ENCODE assay signal across 23 cellular contexts in the genomic region with DNA sequence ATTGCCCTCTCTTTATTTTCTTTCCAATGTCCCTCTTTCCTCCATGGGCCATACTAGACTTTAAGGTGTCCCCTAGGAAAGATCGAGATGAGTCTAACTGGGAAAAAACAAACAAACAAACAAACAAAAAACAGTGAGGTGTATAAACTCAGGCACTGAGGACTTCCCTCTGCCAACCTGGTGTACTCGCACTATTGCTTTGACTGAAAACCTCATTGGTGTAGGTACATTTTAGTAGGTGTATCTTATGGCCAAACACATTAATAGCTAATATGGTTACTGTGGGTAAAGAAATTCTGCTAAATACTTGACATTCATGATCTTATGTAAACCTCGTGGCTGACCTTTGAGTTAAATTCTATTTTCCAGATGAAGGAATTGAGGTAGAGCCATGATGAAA.
A peak's percentile ranks its signal among the peaks of the same experiment; 100 is the strongest.
DNase-seq lines count a peak whose midpoint lies in the region; ATAC-seq, FAIRE-seq and TF ChIP-seq lines count a peak whose summit lies in the region.
"Had no signal": no experiment of that assay in that cellular context is flagged by ENCODE, and none has a peak within 500 bp of the region (broad histone marks: within the 10 kb centered on the region; RNA-seq: fewer than 3 reads in every experiment).

No MANE protein-coding gene starts in this region.

- SMC1A ChIA-PET in GM12878 (lab: Charles Lee; ENCODE audit: uncharacterized antibody, unreplicated experiment) = no interaction called here

- H3K4me1 ChIP-seq in BLaER1 = peaks cover 26% of the 10 kb centered on the region
- H3K4me1 ChIP-seq in IMR-90 (ENCODE audit: control insufficient read depth, insufficient read depth, low read length) = peaks cover 11% of the 10 kb centered on the region
- H3K4me1 ChIP-seq in GM12878 (ENCODE audit: control insufficient read depth, insufficient read depth, low read length) = peaks cover 3% of the 10 kb centered on the region; the same call in 1 of the 2 replicates
- peaks cover 0 to 94% (median 73%) of the 10 kb centered on the region in 4 donors for H3K4me1 ChIP-seq in sigmoid colon
- H3K4me1 ChIP-seq: left lung, prostate gland, upper lobe of right lung had no signal

- peak overlapping the region; percentile 14 for H2BK5ac ChIP-seq in IMR-90 (ENCODE audit: low read depth, low read length, poor library complexity, severe bottlenecking)

- H3K9ac ChIP-seq in BLaER1 (no peak overlapping the region), IMR-90 (ENCODE audit: low read depth, low read length) (no peak overlapping the region), GM12878 (ENCODE audit: control insufficient read depth, insufficient read depth, low read length) (no peak overlapping the region)

- no TSS peak for BruUV-seq in IMR-90 (replicated peaks; lab: Mats Ljungman, UMichigan)
- BruUV-seq in GM12878 (replicated peaks; lab: Mats Ljungman, UMichigan) = no TSS peak

- 0 out of 2 replicates have a peak, but pooled peaks cover 7% of the 10 kb centered on the region for H3K9me1 ChIP-seq in IMR-90 (ENCODE audit: insufficient read depth, low read length)

- H2AFZ ChIP-seq in IMR-90 (replicated peaks; ENCODE audit: low read length, poor library complexity) = no peak overlapping the region
- no peak overlapping the region for H2AFZ ChIP-seq in GM12878 (ENCODE audit: control insufficient read depth, low read depth, low read length)

- H3K4ac ChIP-seq in IMR-90 (ENCODE audit: low read depth, low read length) = no peak overlapping the region

- DNase-seq in IMR-90 (no peak), GM12878 (ENCODE audit: low read depth, low spot score) (no peak), sigmoid colon (no peak), LoVo (ENCODE audit: low spot score) (no peak)
- DNase-seq: activated CD8-positive, alpha-beta memory T cell treated with anti-CD3 and anti-CD28 coated beads, Interleukin-2, amount 10 ng/mL, durations not matched to agents 7 days and 5 days; activated naive CD4-positive, alpha-beta T cell treated with anti-CD3 and anti-CD28 coated beads, Interleukin-2, amount 50 U/mL, for 16 hours; COR-L47; DMS79 treated with DMSO at 0.1 percent for 48 hours; left lung; NCI-H1092 treated with DMSO at 0.1 percent for 48 hours; NCI-H187 treated with DMSO at 0.1 percent for 48 hours; NCI-H524; NK-92 treated with Interleukin-12 subunit alpha and Interleukin-12 subunit beta, amount 100 ng/mL, for 24 hours; PC-3; T-helper 2 cell; upper lobe of right lung had no signal

- H3K18ac ChIP-seq in IMR-90 (ENCODE audit: low read depth, low read length) = peak overlapping the region; percentile 91

- TF ChIP-seq POLR2A in IMR-90 (IDR thresholded peaks at IDR 0.05; ENCODE audit: low read depth, low read length) = no peak
- TF ChIP-seq POLR2A in GM12878 (IDR thresholded peaks at IDR 0.05; ENCODE audit: low read depth, low read length) = no peak
- no peak for TF ChIP-seq POLR2A in sigmoid colon (IDR thresholded peaks at IDR 0.05)

- TF ChIP-seq CTCF in IMR-90 (conservative IDR thresholded peaks at IDR 0.05; ENCODE audit: low read depth, low read length) = no peak
- TF ChIP-seq CTCF in GM12878 (IDR thresholded peaks at IDR 0.05 in 2 of 3, conservative IDR thresholded peaks at IDR 0.05 in 1 of 3; ENCODE audit: control insufficient read depth in 2 of 3, extremely low read depth in 1 of 3, insufficient read depth in 1 of 3, low read depth in 3 of 3, low read length in 3 of 3) = no peak
- TF ChIP-seq CTCF in sigmoid colon (IDR thresholded peaks at IDR 0.05) = no peak

- H4K20me1 ChIP-seq in BLaER1 (no peaks in the 10 kb centered on the region), IMR-90 (ENCODE audit: insufficient read depth, low read length) (no peaks in the 10 kb centered on the region), GM12878 (ENCODE audit: control insufficient read depth, insufficient read depth) (no peaks in the 10 kb centered on the region)

- CTCF ChIA-PET in IMR-90 (lab: Yijun Ruan, JAX) (no interaction called here), GM12878 (lab: Yijun Ruan, JAX) (interaction anchor here (0.8 kb wide), 1 partner anchor 18 kb away, joined by 3 read pairs; no protein-coding TSS in a partner anchor)

- no peak overlapping the region for H2BK15ac ChIP-seq in IMR-90 (ENCODE audit: low read depth, low read length)

- H4K91ac ChIP-seq in IMR-90 (ENCODE audit: insufficient read depth, low read depth, low read length) = no peak overlapping the region

- no CpG with 5 or more reads among the region's 3 CpGs for WGBS in IMR-90 (ENCODE audit: extremely low coverage in 2 of 2, insufficient read length in 1 of 2), 2 experiments
- WGBS in GM12878 (ENCODE audit: insufficient coverage, insufficient replicate concordance, low lambda C conversion rate, missing lambda C conversion rate) = 0% methylated on average over 3 of the region's 3 CpGs
- whole genome bisulfite sequencing in sigmoid colon, 2 donors = 76 to 81% methylated on average over 3 of the region's 3 CpGs

- no peak overlapping the region for H2BK120ac ChIP-seq in IMR-90 (ENCODE audit: low read depth, low read length)

- H3K4me3 ChIP-seq in BLaER1 = no peak overlapping the region
- H3K4me3 ChIP-seq in IMR-90 (ENCODE audit: insufficient read depth, low read depth, low read length) = no peak overlapping the region
- no peak overlapping the region for H3K4me3 ChIP-seq in GM12878
- no peak overlapping the region for H3K4me3 ChIP-seq in sigmoid colon
- H3K4me3 ChIP-seq: left lung, prostate gland, upper lobe of right lung had no signal

- H3K14ac ChIP-seq in IMR-90 (replicated peaks; ENCODE audit: low read depth, low read length) = 0 out of 2 replicates have a peak overlapping the region, but pooled peaks have one; percentile 24

- TF ChIP-seq EP300 in GM12878 (IDR thresholded peaks at IDR 0.05; ENCODE audit: borderline replicate concordance in 1 of 2, control insufficient read depth in 1 of 2, low read depth in 2 of 2, low read length in 2 of 2) (no peak), sigmoid colon (IDR thresholded peaks at IDR 0.05) (no peak)

- TF ChIP-seq RAD21 in IMR-90 (IDR thresholded peaks at IDR 0.05; ENCODE audit: low read length) (no peak), GM12878 (IDR thresholded peaks at IDR 0.05; ENCODE audit: insufficient read depth, low read depth, low read length) (no peak)

- ATAC-seq in IMR-90 (ENCODE audit: low read depth) = no peak
- 0 out of 3 replicates have a peak, but pooled peaks have one; percentile 27 for ATAC-seq in GM12878
- ATAC-seq in HG02981 (IDR thresholded peaks at IDR 0.05; ENCODE audit: unreplicated experiment) = no peak
- no peak for ATAC-seq in GM21367 (IDR thresholded peaks at IDR 0.05; ENCODE audit: unreplicated experiment)
- ATAC-seq in HG03280 (IDR thresholded peaks at IDR 0.05; ENCODE audit: unreplicated experiment) = no peak
- ATAC-seq: activated CD8-positive, alpha-beta memory T cell treated with anti-CD3 and anti-CD28 coated beads, Interleukin-2, amount 10 ng/mL, durations not matched to agents 7 days and 5 days; PC-3 had no signal

- RAD21 ChIA-PET in GM12878 (lab: Charles Lee; ENCODE audit: unreplicated experiment) = interaction anchor here (1.1 to 1.7 kb wide), 2 partner anchors 21 to 29 kb away, joined by 3 read pairs; no protein-coding TSS in a partner anchor

- H3K79me2 ChIP-seq in GM12878 (ENCODE audit: control insufficient read depth, insufficient read depth, low read length) = no peaks in the 10 kb centered on the region

- POLR2A ChIA-PET in IMR-90 (lab: Charles Lee; ENCODE audit: unreplicated experiment) (no interaction called here), GM12878 (lab: Charles Lee) (no interaction called here)

- H4K8ac ChIP-seq in IMR-90 (ENCODE audit: low read depth in 2 of 2, low read length in 2 of 2) = no peak overlapping the region

- H4K5ac ChIP-seq in IMR-90 (ENCODE audit: low read depth, low read length) = no peak overlapping the region; the same call in 1 of the 2 replicates

- H3K79me1 ChIP-seq in IMR-90 (ENCODE audit: low read depth in 1 of 2, low read length in 2 of 2) = no peaks in the 10 kb centered on the region

- H3K36me3 ChIP-seq in BLaER1 = no peaks in the 10 kb centered on the region
- peaks cover 40% of the 10 kb centered on the region for H3K36me3 ChIP-seq in IMR-90 (ENCODE audit: control insufficient read depth, insufficient read depth, low read length)
- H3K36me3 ChIP-seq in GM12878 (ENCODE audit: control insufficient read depth in 2 of 2, insufficient read depth in 2 of 2, low read length in 1 of 2) = no peaks in the 10 kb centered on the region
- H3K36me3 ChIP-seq in sigmoid colon = peaks cover 6 to 65% (median 27%) of the 10 kb centered on the region in 4 donors
- H3K36me3 ChIP-seq: left lung, prostate gland, upper lobe of right lung had no signal

- no peak overlapping the region for H2AK5ac ChIP-seq in IMR-90 (ENCODE audit: low read depth, low read length)

- H3K4me2 ChIP-seq in BLaER1 = peak overlapping the region; percentile 53
- H3K4me2 ChIP-seq in IMR-90 (ENCODE audit: low read depth, low read length) = no peak overlapping the region
- no peak overlapping the region for H3K4me2 ChIP-seq in GM12878 (ENCODE audit: control insufficient read depth, insufficient read depth)

- dilution Hi-C loops in IMR-90 (cut with HindIII; ENCODE audit: low sequenced_read_pairs, unreplicated experiment) = no loop called here

- H3K27me3 ChIP-seq in BLaER1 = no peaks in the 10 kb centered on the region
- H3K27me3 ChIP-seq in IMR-90 (ENCODE audit: control insufficient read depth, insufficient read depth, low read length) = no peaks in the 10 kb centered on the region
- peaks cover 0 to 2% of the 10 kb centered on the region in 2 experiments; a peak in 2 of 4 replicates for H3K27me3 ChIP-seq in GM12878 (replicated peaks in 1 of 2; ENCODE audit: control insufficient read depth in 2 of 2, insufficient read depth in 2 of 2, low read length in 1 of 2)
- H3K27me3 ChIP-seq in sigmoid colon = no peaks in the 10 kb centered on the region
- H3K27me3 ChIP-seq: upper lobe of right lung had no signal

- in situ Hi-C loops in IMR-90 (cut with MboI; ENCODE audit: low sequenced_read_pairs) = no loop called here
- in situ Hi-C loops in GM12878 (cut with MboI) = no loop called here

- H3K27ac ChIP-seq in BLaER1 (no peak overlapping the region), IMR-90 (ENCODE audit: insufficient read depth, low read length) (no peak overlapping the region), GM12878 (ENCODE audit: control insufficient read depth, insufficient read depth) (no peak overlapping the region), sigmoid colon (peak overlapping the region; percentile 4 to 91 (median 83))
- H3K27ac ChIP-seq: left lung, prostate gland, upper lobe of right lung had no signal

- intact Hi-C loops in IMR-90 (cut with micrococcal nuclease) = no loop called here
- intact Hi-C loops in GM12878 (cut with micrococcal nuclease; ENCODE audit: unreplicated experiment) = no loop called here
- intact Hi-C loops in sigmoid colon (cut with DNase I) = no loop called here

- H3K9me3 ChIP-seq in BLaER1 (no peaks in the 10 kb centered on the region), IMR-90 (ENCODE audit: control insufficient read depth, insufficient read depth, low read length) (no peaks in the 10 kb centered on the region), GM12878 (replicated peaks; ENCODE audit: control insufficient read depth, insufficient read depth, low read length) (no peaks in the 10 kb centered on the region), sigmoid colon (no peaks in the 10 kb centered on the region)
- H3K9me3 ChIP-seq: left lung, prostate gland, upper lobe of right lung had no signal

- no peak overlapping the region for H3K23ac ChIP-seq in IMR-90 (ENCODE audit: low read depth, low read length)

- no peak overlapping the region for H3K56ac ChIP-seq in IMR-90 (ENCODE audit: extremely low read depth, insufficient read depth, low read length)

- H2AK9ac ChIP-seq in IMR-90 (replicated peaks; ENCODE audit: low read depth, low read length, poor library complexity) = no peak overlapping the region

- FAIRE-seq in GM12878 (lab: Jason Lieb, UNC) = peak; percentile 7
- FAIRE-seq: endothelial cell of umbilical vein, islet of Langerhans had no signal

- no peak overlapping the region for H2BK20ac ChIP-seq in IMR-90 (ENCODE audit: low read depth, low read length)

Comparison
In these comparisons a context has a peak if more than half of its experiments do, and no peak if none do; other contexts are left out.
1. H3K27ac ChIP-seq: peak in sigmoid colon (4 of 4); none in BLaER1 (single experiment), IMR-90 (single experiment) and GM12878 (single experiment).